In the genomic region with DNA sequence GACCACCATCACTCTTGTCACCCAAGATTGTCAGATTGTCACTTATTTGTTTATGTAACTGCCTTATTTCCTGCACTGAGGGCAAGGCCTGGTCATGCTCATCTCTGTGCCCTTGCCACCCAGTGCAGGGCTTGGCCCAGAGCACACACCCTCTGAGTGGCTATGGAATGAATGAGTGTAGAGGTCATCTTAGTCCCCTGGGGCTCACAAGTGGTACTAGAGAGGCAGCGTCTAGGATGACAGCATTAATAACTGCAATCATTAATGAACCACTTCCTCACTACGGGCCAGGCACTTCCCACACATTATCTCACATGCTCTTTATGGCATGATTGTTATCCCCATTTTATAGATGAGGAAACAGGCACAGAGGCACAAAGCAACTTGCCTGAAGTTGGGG, we compare ENCODE assay signal across 1 cellular context.
TF ChIP-seq lines count a peak whose summit lies in the region.

No MANE protein-coding gene starts in this region.

TF ChIP-seq in H1, 55 proteins besides CTCF, POLR2A, EP300 and RAD21 (continued from another document):
- TF ChIP-seq TBP (IDR thresholded peaks at IDR 0.05; ENCODE audit: low read depth, low read length) (no peak), ZNF274 (IDR thresholded peaks at IDR 0.05; ENCODE audit: borderline replicate concordance, extremely low read depth, low read length) (no peak), PHF8 (conservative IDR thresholded peaks at IDR 0.05; ENCODE audit: low read depth, low read length) (no peak), EZH2 (IDR thresholded peaks at IDR 0.05; ENCODE audit: low read depth, low read length, severe bottlenecking) (no peak), CEBPB (IDR thresholded peaks at IDR 0.05; ENCODE audit: low read depth, low read length) (no peak), SRF (IDR thresholded peaks at IDR 0.05; ENCODE audit: low read depth, low read length) (no peak), RNF2 (IDR thresholded peaks at IDR 0.05; ENCODE audit: borderline replicate concordance, low read depth, low read length, missing control alignments, poor library complexity, severe bottlenecking) (no peak), FOSL1 (IDR thresholded peaks at IDR 0.05; ENCODE audit: insufficient read depth, low read depth, low read length) (no peak), CBX5 (IDR thresholded peaks at IDR 0.05; ENCODE audit: low read depth, low read length) (no peak), KDM5A (IDR thresholded peaks at IDR 0.05; ENCODE audit: low read length) (no peak)
- TF ChIP-seq, protein P1, sequence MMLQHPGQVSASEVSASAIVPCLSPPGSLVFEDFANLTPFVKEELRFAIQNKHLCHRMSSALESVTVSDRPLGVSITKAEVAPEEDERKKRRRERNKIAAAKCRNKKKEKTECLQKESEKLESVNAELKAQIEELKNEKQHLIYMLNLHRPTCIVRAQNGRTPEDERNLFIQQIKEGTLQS (IDR thresholded peaks at IDR 0.05; ENCODE audit: insufficient read depth, low read depth, low read length) = no peak
